In the genomic region with DNA sequence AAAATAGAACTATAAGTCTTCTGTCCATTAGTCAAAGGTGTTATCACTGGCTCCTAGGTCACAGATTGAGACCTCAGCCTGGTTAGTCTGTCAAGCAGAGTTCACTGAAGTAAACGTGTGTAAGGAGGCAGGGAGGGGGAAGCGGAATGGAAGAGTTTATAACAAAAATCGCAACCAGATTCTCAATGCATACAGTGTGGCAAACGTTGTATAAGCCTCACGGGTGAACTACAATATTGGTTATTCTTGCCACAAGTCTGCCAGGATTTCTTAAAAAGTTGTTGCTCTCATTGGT, we compare ENCODE assay signal across 29 cellular contexts.
"Had no signal": no experiment of that assay in that cellular context is flagged by ENCODE, and none has a peak within 500 bp of the region (broad histone marks: within the 10 kb centered on the region; RNA-seq: fewer than 3 reads in every experiment).

No MANE protein-coding gene starts in this region.

- H3K9me3 ChIP-seq: left ventricle myocardium inferior, pancreas, prostate gland, suprapubic skin, thoracic aorta, tibial artery, uterus had no signal

- ATAC-seq: left colon; naive thymus-derived CD8-positive, alpha-beta T cell; pancreas; right cardiac atrium; sciatic nerve; stimulated activated effector memory CD8-positive, alpha-beta T cell treated with anti-CD3 and anti-CD28 coated beads, Interleukin-12 subunit alpha, Interleukin-12 subunit beta, amount 100 ng/mL, for 72 hours had no signal

- DNase-seq: hippocampal formation; kidney glomerular epithelial cell; left colon; left ventricle myocardium inferior; naive thymus-derived CD8-positive, alpha-beta T cell; nucleus accumbens; pancreas; posterior cingulate gyrus; retina; right cardiac atrium; stimulated activated CD4-positive, alpha-beta T cell treated with anti-CD3 and anti-CD28 coated beads, Interleukin-12 subunit alpha, Interleukin-12 subunit beta, amount 100 ng/mL, for 4 hours; stimulated activated CD4-positive, alpha-beta T cell treated with anti-CD3 and anti-CD28 coated beads, Interleukin-15, amount 100 ng/mL, for 24 hours; stimulated activated CD4-positive, alpha-beta T cell treated with anti-CD3 and anti-CD28 coated beads, Interleukin-2, amount 100 ng/mL, for 24 hours; stimulated activated CD4-positive, alpha-beta T cell treated with anti-CD3 and anti-CD28 coated beads, Interleukin-4, amount 100 ng/mL, for 24 hours; stimulated activated naive CD4-positive, alpha-beta T cell; tibial artery; trophoblast cell; uterus had no signal

- H3K36me3 Mint-ChIP-seq: naive thymus-derived CD8-positive, alpha-beta T cell; stimulated activated effector memory CD8-positive, alpha-beta T cell treated with anti-CD3 and anti-CD28 coated beads, Interleukin-12 subunit alpha, Interleukin-12 subunit beta, amount 100 ng/mL, for 72 hours had no signal

- H3K4me3 ChIP-seq: left ventricle myocardium inferior, lung, pancreas, prostate gland, skin epidermis, suprapubic skin, thoracic aorta, tibial artery, uterus had no signal

- H3K36me3 ChIP-seq: left ventricle myocardium inferior, pancreas, prostate gland, suprapubic skin, thoracic aorta, tibial artery, uterus had no signal

- H3K27me3 ChIP-seq: pancreas, suprapubic skin, tibial artery, uterus had no signal

- H3K4me1 Mint-ChIP-seq: naive thymus-derived CD8-positive, alpha-beta T cell; neural crest cell; stimulated activated effector memory CD8-positive, alpha-beta T cell treated with anti-CD3 and anti-CD28 coated beads, Interleukin-12 subunit alpha, Interleukin-12 subunit beta, amount 100 ng/mL, for 72 hours had no signal

- H3K27ac Mint-ChIP-seq: naive thymus-derived CD8-positive, alpha-beta T cell; stimulated activated effector memory CD8-positive, alpha-beta T cell treated with anti-CD3 and anti-CD28 coated beads, Interleukin-12 subunit alpha, Interleukin-12 subunit beta, amount 100 ng/mL, for 72 hours; stimulated activated naive CD8-positive, alpha-beta T cell treated with anti-CD3 and anti-CD28 coated beads, Interleukin-15, Interleukin-2, amounts not matched to agents 100 ng/mL and 50 ng/mL, for 24 hours had no signal

- H3K4me1 ChIP-seq: left ventricle myocardium inferior, pancreas, prostate gland, suprapubic skin, uterus had no signal

- FAIRE-seq: keratinocyte, pancreas had no signal

- H3K4me3 Mint-ChIP-seq: naive thymus-derived CD8-positive, alpha-beta T cell; nephron; neural crest cell; stimulated activated effector memory CD8-positive, alpha-beta T cell treated with anti-CD3 and anti-CD28 coated beads, Interleukin-12 subunit alpha, Interleukin-12 subunit beta, amount 100 ng/mL, for 72 hours; stimulated activated naive CD8-positive, alpha-beta T cell treated with anti-CD3 and anti-CD28 coated beads, Interleukin-15, Interleukin-2, amounts not matched to agents 100 ng/mL and 50 ng/mL, for 24 hours had no signal

- H3K27ac ChIP-seq: left ventricle myocardium inferior, pancreas, prostate gland, skin epidermis, suprapubic skin, thoracic aorta, tibial artery, uterus had no signal

- H3K9me3 Mint-ChIP-seq: stimulated activated effector memory CD8-positive, alpha-beta T cell treated with anti-CD3 and anti-CD28 coated beads, Interleukin-12 subunit alpha, Interleukin-12 subunit beta, amount 100 ng/mL, for 72 hours; stimulated activated naive CD8-positive, alpha-beta T cell treated with anti-CD3 and anti-CD28 coated beads, Interleukin-15, Interleukin-2, amounts not matched to agents 100 ng/mL and 50 ng/mL, for 24 hours had no signal

- H3K27me3 Mint-ChIP-seq: stimulated activated naive CD8-positive, alpha-beta T cell treated with anti-CD3 and anti-CD28 coated beads, Interleukin-15, Interleukin-2, amounts not matched to agents 100 ng/mL and 50 ng/mL, for 24 hours had no signal
